Comparison of ENCODE assay signal across 8 cellular contexts in the genomic region with DNA sequence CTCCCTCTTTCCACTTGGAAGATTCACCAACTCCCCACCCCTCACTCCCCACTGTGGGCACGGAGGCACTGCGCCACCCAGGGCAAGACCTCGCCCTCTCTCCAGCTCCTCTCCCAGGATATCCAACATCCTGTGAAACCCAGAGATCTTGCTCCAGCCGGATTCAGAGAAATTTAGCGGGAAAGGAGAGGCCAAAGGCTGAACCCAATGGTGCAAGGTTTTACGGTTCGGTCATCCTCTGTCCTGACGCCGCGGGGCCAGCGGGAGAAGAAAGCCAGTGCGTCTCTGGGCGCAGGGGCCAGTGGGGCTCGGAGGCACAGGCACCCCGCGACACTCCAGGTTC. TPM values are rescaled to one million over a fixed set of nuclear protein-coding genes. Genes with fewer than 3 reads are reported as not detected.
DNase-seq lines count a peak whose midpoint lies in the region; ATAC-seq and TF ChIP-seq lines count a peak whose summit lies in the region.

No MANE protein-coding gene starts in this region.

- H3K27me3 Mint-ChIP-seq in CD8-positive, alpha-beta memory T cell: peaks cover 0 to 2% of the 10 kb centered on the region in 2 donors

- peaks cover 0 to 39% (median 7%) of the 10 kb centered on the region in 3 donors for H3K36me3 Mint-ChIP-seq in CD8-positive, alpha-beta memory T cell

- peak overlapping the region; percentile 99 for H3K9ac ChIP-seq in PC-3 (ENCODE audit: low read length)

- ATAC-seq in PC-3 (peak; percentile 9), GM21786 (IDR thresholded peaks at IDR 0.05; ENCODE audit: unreplicated experiment) (no peak)

- H3K4me1 Mint-ChIP-seq in CD8-positive, alpha-beta memory T cell: peaks cover 40 to 52% (median 50%) of the 10 kb centered on the region in 3 donors

- H3F3A ChIP-seq in PC-3 (ENCODE audit: low read length, unreplicated experiment): no peaks in the 10 kb centered on the region

- no peaks in the 10 kb centered on the region for H3K27me3 ChIP-seq in CD8-positive, alpha-beta memory T cell (ENCODE audit: insufficient read depth, low read length, poor library complexity, severe bottlenecking)
- no peaks in the 10 kb centered on the region for H3K27me3 ChIP-seq in PC-3 (ENCODE audit: low read length)
- no peaks in the 10 kb centered on the region for H3K27me3 ChIP-seq in neutrophil

- peaks cover 35% of the 10 kb centered on the region for H3K4me1 ChIP-seq in CD8-positive, alpha-beta memory T cell (ENCODE audit: insufficient read depth, low read length)
- H3K4me1 ChIP-seq in PC-3 (ENCODE audit: insufficient read depth, low read length) (peaks cover 38% of the 10 kb centered on the region), neutrophil (ENCODE audit: control insufficient read depth in 1 of 2, insufficient read depth in 1 of 2, low read depth in 1 of 2, low read length in 1 of 2) (peaks cover 45 to 48% of the 10 kb centered on the region in 2 experiments)

- H3K27ac ChIP-seq in CD8-positive, alpha-beta memory T cell (ENCODE audit: low read depth, low read length): peak overlapping the region; percentile 95
- H3K27ac ChIP-seq in PC-3 (ENCODE audit: low read length) (peak overlapping the region; percentile 83), neutrophil (peak overlapping the region; percentile 90)

- TF ChIP-seq CTCF in PC-3 (conservative IDR thresholded peaks at IDR 0.05; ENCODE audit: low read depth, low read length): no peak
- TF ChIP-seq CTCF in epithelial cell of esophagus (IDR thresholded peaks at IDR 0.05; ENCODE audit: insufficient read depth, low read depth, low read length, missing control alignments): no peak
- TF ChIP-seq CTCF in neutrophil (IDR thresholded peaks at IDR 0.05): no peak

- H3K36me3 ChIP-seq in CD8-positive, alpha-beta memory T cell (ENCODE audit: insufficient read depth, low read length): no peaks in the 10 kb centered on the region
- peaks cover 10% of the 10 kb centered on the region for H3K36me3 ChIP-seq in PC-3 (ENCODE audit: low read depth, low read length)
- no peaks in the 10 kb centered on the region for H3K36me3 ChIP-seq in neutrophil

- H3K9me3 Mint-ChIP-seq in CD8-positive, alpha-beta memory T cell: no peaks in the 10 kb centered on the region

- peaks cover 53% of the 10 kb centered on the region for H3K79me2 ChIP-seq in PC-3 (ENCODE audit: low read length)

- no peaks in the 10 kb centered on the region for H3K9me3 ChIP-seq in CD8-positive, alpha-beta memory T cell (ENCODE audit: low read length)
- no peaks in the 10 kb centered on the region for H3K9me3 ChIP-seq in PC-3 (ENCODE audit: low read length)
- H3K9me3 ChIP-seq in neutrophil: no peaks in the 10 kb centered on the region

- no peaks in the 10 kb centered on the region for H3K9me2 ChIP-seq in PC-3 (replicated peaks; ENCODE audit: low read length)

- H4K20me1 ChIP-seq in PC-3 (ENCODE audit: low read length): peaks cover 38% of the 10 kb centered on the region

- H3K27ac Mint-ChIP-seq in CD8-positive, alpha-beta memory T cell: peak overlapping the region; percentile 96 to 100 (median 97)

- POLR2A ChIA-PET in CD8-positive, alpha-beta memory T cell (lab: Charles Lee): interaction anchor here (0.6 to 3.0 kb wide), 7 partner anchors 18 to 107 kb away, joined by 3 to 26 read pairs (median 6); no protein-coding TSS in a partner anchor
- POLR2A ChIA-PET in PC-3 (lab: Charles Lee; ENCODE audit: unreplicated experiment): interaction anchor here (0.5 kb wide), 1 partner anchor 63 kb away, joined by 5 read pairs; no protein-coding TSS in a partner anchor

- intact Hi-C loops in PC-3 (cut with micrococcal nuclease): no loop called here

- peak overlapping the region; percentile 81 for H2AFZ ChIP-seq in PC-3 (ENCODE audit: low read length)

- CTCF ChIA-PET in CD8-positive, alpha-beta memory T cell (lab: Charles Lee): interaction anchor here (0.8 to 3.5 kb wide), 6 partner anchors 14 to 139 kb away, joined by 3 to 13 read pairs (median 4); no protein-coding TSS in a partner anchor
- CTCF ChIA-PET in PC-3 (lab: Charles Lee): no interaction called here

- TSS peak; percentile 57 for BruUV-seq in PC-3 (replicated peaks; lab: Mats Ljungman, UMichigan)

- H3K4me3 Mint-ChIP-seq in CD8-positive, alpha-beta memory T cell: peak overlapping the region; percentile 91 to 97 (median 95)

- H3K4me3 ChIP-seq in CD8-positive, alpha-beta memory T cell (ENCODE audit: low read length): peak overlapping the region; percentile 82
- H3K4me3 ChIP-seq in PC-3 (ENCODE audit: low read length): peak overlapping the region; percentile 99
- peak overlapping the region; percentile 70 for H3K4me3 ChIP-seq in epithelial cell of esophagus (ENCODE audit: low read length)
- peak overlapping the region; percentile 95 to 98 for H3K4me3 ChIP-seq in neutrophil (ENCODE audit: low read depth in 1 of 2, low read length in 1 of 2)

- DNase-seq in CD8-positive, alpha-beta memory T cell: no peak
- no peak for DNase-seq in PC-3
- no peak for DNase-seq in epithelial cell of esophagus (ENCODE audit: low read depth)
- DNase-seq in T1000 (lab: John Stamatoyannopoulos, UW): no peak
- DNase-seq in GM19240 (ENCODE audit: insufficient read length, low spot score): no peak
- no peak for DNase-seq in OCI-M2 (lab: John Stamatoyannopoulos, UW; ENCODE audit: unreplicated experiment)

- peak overlapping the region; percentile 89 for H3K4me2 ChIP-seq in PC-3 (ENCODE audit: low read length)

RNA-seq across cellular contexts. Expression of a gene that starts 0.4 kb away (rescaled TPM):
- total RNA-seq in CD8-positive, alpha-beta memory T cell: 100 to 1,000 TPM; 510 to 534 TPM
- 338 TPM for polyA plus RNA-seq in CD8-positive, alpha-beta memory T cell
- total RNA-seq in PC-3 (2014; rRNA removed): 181 and 241 TPM in 2 replicates
